Comparison of ENCODE assay signal across 1 cellular context in the genomic region with DNA sequence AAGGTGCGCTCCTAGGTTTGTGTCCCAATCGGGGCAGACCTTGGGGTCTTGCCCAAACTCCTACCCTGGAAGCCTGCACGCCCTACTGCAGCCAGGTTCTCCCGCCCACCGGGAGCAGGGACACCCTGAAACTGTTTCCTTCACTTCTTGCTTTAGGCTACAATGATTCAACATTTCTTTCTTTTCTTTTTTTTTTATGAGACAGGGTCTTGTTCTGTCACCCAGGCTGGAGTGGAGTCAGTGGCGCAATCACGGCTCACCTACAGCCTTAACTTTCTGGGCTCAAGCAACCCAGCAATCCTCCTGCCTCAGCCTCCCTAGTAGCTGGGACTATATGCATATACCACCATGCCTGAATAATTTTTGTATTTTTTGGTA.
TF ChIP-seq lines count a peak whose summit lies in the region.

No MANE protein-coding gene starts in this region.

TF ChIP-seq in HCT116, 20 proteins besides CTCF, POLR2A, EP300 and RAD21 (continued from another document):
- TF ChIP-seq, protein P1, sequence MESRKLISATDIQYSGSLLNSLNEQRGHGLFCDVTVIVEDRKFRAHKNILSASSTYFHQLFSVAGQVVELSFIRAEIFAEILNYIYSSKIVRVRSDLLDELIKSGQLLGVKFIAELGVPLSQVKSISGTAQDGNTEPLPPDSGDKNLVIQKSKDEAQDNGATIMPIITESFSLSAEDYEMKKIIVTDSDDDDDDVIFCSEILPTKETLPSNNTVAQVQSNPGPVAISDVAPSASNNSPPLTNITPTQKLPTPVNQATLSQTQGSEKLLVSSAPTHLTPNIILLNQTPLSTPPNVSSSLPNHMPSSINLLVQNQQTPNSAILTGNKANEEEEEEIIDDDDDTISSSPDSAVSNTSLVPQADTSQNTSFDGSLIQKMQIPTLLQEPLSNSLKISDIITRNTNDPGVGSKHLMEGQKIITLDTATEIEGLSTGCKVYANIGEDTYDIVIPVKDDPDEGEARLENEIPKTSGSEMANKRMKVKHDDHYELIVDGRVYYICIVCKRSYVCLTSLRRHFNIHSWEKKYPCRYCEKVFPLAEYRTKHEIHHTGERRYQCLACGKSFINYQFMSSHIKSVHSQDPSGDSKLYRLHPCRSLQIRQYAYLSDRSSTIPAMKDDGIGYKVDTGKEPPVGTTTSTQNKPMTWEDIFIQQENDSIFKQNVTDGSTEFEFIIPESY (IDR thresholded peaks at IDR 0.05; ENCODE audit: extremely low read depth, insufficient replicate concordance, low read length): no peak
- TF ChIP-seq ZNF274 (IDR thresholded peaks at IDR 0.05; ENCODE audit: low read depth, low read length): no peak
- no peak for TF ChIP-seq JUND (IDR thresholded peaks at IDR 0.05)
- TF ChIP-seq, protein P2, sequence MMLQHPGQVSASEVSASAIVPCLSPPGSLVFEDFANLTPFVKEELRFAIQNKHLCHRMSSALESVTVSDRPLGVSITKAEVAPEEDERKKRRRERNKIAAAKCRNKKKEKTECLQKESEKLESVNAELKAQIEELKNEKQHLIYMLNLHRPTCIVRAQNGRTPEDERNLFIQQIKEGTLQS (IDR thresholded peaks at IDR 0.05): no peak
- TF ChIP-seq SRF (IDR thresholded peaks at IDR 0.05; ENCODE audit: low read depth): no peak
- no peak for TF ChIP-seq EZH2phosphoT487 (IDR thresholded peaks at IDR 0.05; ENCODE audit: borderline replicate concordance)
- TF ChIP-seq EGR1 (IDR thresholded peaks at IDR 0.05; ENCODE audit: low read depth): no peak
- TF ChIP-seq SIN3A (IDR thresholded peaks at IDR 0.05; ENCODE audit: low read depth): no peak
- TF ChIP-seq, protein P3, sequence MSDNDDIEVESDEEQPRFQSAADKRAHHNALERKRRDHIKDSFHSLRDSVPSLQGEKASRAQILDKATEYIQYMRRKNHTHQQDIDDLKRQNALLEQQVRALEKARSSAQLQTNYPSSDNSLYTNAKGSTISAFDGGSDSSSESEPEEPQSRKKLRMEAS (IDR thresholded peaks at IDR 0.05): no peak
- TF ChIP-seq EZH2 (IDR thresholded peaks at IDR 0.05): no peak
- no peak for TF ChIP-seq SP1 (IDR thresholded peaks at IDR 0.05; ENCODE audit: low read depth)
- TF ChIP-seq CBX3 (IDR thresholded peaks at IDR 0.05; ENCODE audit: low read depth): no peak
